ENCODE assay signal across 20 cellular contexts in the genomic region with DNA sequence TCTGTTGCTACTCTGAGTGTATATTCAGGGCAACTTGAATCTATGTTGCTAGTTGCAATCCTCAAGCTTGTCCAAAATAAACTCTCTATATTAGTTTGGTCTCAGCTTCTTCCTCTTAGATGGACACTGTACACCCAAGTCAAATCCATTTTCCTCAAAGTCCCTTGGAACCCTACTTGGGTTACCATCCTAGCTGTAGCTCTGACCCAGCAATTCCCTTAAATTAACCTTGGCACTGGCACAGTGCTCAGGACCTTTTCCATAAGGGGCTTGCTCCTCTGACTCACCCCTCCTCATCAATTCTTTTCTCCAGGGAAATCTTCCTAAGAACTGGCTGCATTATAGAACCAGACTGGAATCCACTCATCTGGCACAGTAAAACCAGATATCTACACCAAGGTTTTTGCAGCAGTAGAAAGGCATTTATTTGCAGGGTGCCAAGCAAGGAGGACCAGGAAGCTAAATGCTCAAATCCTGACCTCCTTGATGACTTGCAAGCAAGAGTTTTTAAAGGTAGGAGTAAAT.
"Had no signal": no experiment of that assay in that cellular context is flagged by ENCODE, and none has a peak within 500 bp of the region (broad histone marks: within the 10 kb centered on the region; RNA-seq: fewer than 3 reads in every experiment).

No MANE protein-coding gene starts in this region.

- H3K27me3 ChIP-seq: breast epithelium, gastrocnemius medialis, ovary, upper lobe of left lung had no signal

- H3K36me3 ChIP-seq: breast epithelium, gastrocnemius medialis, ovary, thoracic aorta, upper lobe of left lung had no signal

- H3K36me3 Mint-ChIP-seq: activated naive CD8-positive, alpha-beta T cell treated with anti-CD3 and anti-CD28 coated beads for 36 hours had no signal

- H3K27ac Mint-ChIP-seq: activated CD4-positive, alpha-beta T cell treated with anti-CD3 and anti-CD28 coated beads, Interleukin-2, amount 10 ng/mL, durations not matched to agents 24 days and 14 days; activated CD8-positive, alpha-beta T cell treated with anti-CD3 and anti-CD28 coated beads for 36 hours; activated naive CD8-positive, alpha-beta T cell treated with anti-CD3 and anti-CD28 coated beads for 36 hours; activated T-helper 17 cell treated with anti-CD3 and anti-CD28 coated beads, Interleukin-2, amount 50 U/mL, for 72 hours; naive thymus-derived CD8-positive, alpha-beta T cell; stimulated activated naive CD8-positive, alpha-beta T cell treated with anti-CD3 and anti-CD28 coated beads, Interleukin-15, amount 100 ng/mL, for 72 hours had no signal

- H3K27ac ChIP-seq: breast epithelium, gastrocnemius medialis, ovary, psoas muscle, skin epidermis, thoracic aorta, upper lobe of left lung had no signal

- H3K4me1 ChIP-seq: breast epithelium, gastrocnemius medialis, psoas muscle, upper lobe of left lung had no signal

- H3K9me3 Mint-ChIP-seq: activated CD8-positive, alpha-beta T cell treated with anti-CD3 and anti-CD28 coated beads for 36 hours; activated naive CD8-positive, alpha-beta T cell treated with anti-CD3 and anti-CD28 coated beads for 36 hours; activated T-helper 17 cell treated with anti-CD3 and anti-CD28 coated beads, Interleukin-2, amount 50 U/mL, for 72 hours; naive thymus-derived CD8-positive, alpha-beta T cell had no signal

- ATAC-seq: activated CD8-positive, alpha-beta T cell treated with anti-CD3 and anti-CD28 coated beads for 36 hours; activated T-helper 17 cell treated with anti-CD3 and anti-CD28 coated beads, Interleukin-2, amount 50 U/mL, for 72 hours; esophagus mucosa; gastrocnemius medialis; naive thymus-derived CD8-positive, alpha-beta T cell; psoas muscle; right cardiac atrium; stimulated activated naive CD8-positive, alpha-beta T cell treated with anti-CD3 and anti-CD28 coated beads, Interleukin-15, amount 100 ng/mL, for 72 hours had no signal

- H3K4me3 Mint-ChIP-seq: activated CD4-positive, alpha-beta T cell treated with anti-CD3 and anti-CD28 coated beads, Interleukin-2, amount 10 ng/mL, durations not matched to agents 24 days and 14 days; activated CD8-positive, alpha-beta T cell treated with anti-CD3 and anti-CD28 coated beads for 36 hours; activated naive CD8-positive, alpha-beta T cell treated with anti-CD3 and anti-CD28 coated beads for 36 hours; activated T-helper 17 cell treated with anti-CD3 and anti-CD28 coated beads, Interleukin-2, amount 50 U/mL, for 72 hours; naive thymus-derived CD8-positive, alpha-beta T cell; stimulated activated naive CD8-positive, alpha-beta T cell treated with anti-CD3 and anti-CD28 coated beads, Interleukin-15, amount 100 ng/mL, for 72 hours had no signal

- DNase-seq: activated CD4-positive, alpha-beta T cell treated with anti-CD3 and anti-CD28 coated beads, Interleukin-2, amount 10 ng/mL, durations not matched to agents 24 days and 14 days; activated CD8-positive, alpha-beta T cell treated with anti-CD3 and anti-CD28 coated beads for 36 hours; activated naive CD4-positive, alpha-beta T cell; activated naive CD8-positive, alpha-beta T cell treated with anti-CD3 and anti-CD28 coated beads for 36 hours; activated T-cell treated with anti-CD3 and anti-CD28 coated beads, Interleukin-2, amount 50 U/mL, for 1 hour; cerebellar nuclear complex; effector CD4-positive, alpha-beta T cell; gastrocnemius medialis; naive thymus-derived CD8-positive, alpha-beta T cell; ovary; psoas muscle; right cardiac atrium; stimulated activated naive CD8-positive, alpha-beta T cell treated with anti-CD3 and anti-CD28 coated beads, Interleukin-15, amount 100 ng/mL, for 72 hours; T1000; upper lobe of left lung had no signal

- H3K27me3 Mint-ChIP-seq: activated naive CD8-positive, alpha-beta T cell treated with anti-CD3 and anti-CD28 coated beads for 36 hours had no signal

- H3K9me3 ChIP-seq: breast epithelium, gastrocnemius medialis, ovary, psoas muscle, thoracic aorta, upper lobe of left lung had no signal

- H3K4me3 ChIP-seq: breast epithelium, gastrocnemius medialis, ovary, psoas muscle, skin epidermis, thoracic aorta, upper lobe of left lung had no signal

- H3K4me1 Mint-ChIP-seq: activated CD4-positive, alpha-beta T cell treated with anti-CD3 and anti-CD28 coated beads, Interleukin-2, amount 10 ng/mL, durations not matched to agents 24 days and 14 days; activated naive CD8-positive, alpha-beta T cell treated with anti-CD3 and anti-CD28 coated beads for 36 hours; activated T-helper 17 cell treated with anti-CD3 and anti-CD28 coated beads, Interleukin-2, amount 50 U/mL, for 72 hours; naive thymus-derived CD8-positive, alpha-beta T cell; stimulated activated naive CD8-positive, alpha-beta T cell treated with anti-CD3 and anti-CD28 coated beads, Interleukin-15, amount 100 ng/mL, for 72 hours had no signal
